3 cellular contexts compared by ENCODE assay signal in genomic region chr4:45569619-45570018, GRCh38.
TF ChIP-seq lines count a peak whose summit lies in the region.

No MANE protein-coding gene starts in this region.

TF ChIP-seq in HepG2, 621 proteins besides CTCF, POLR2A, EP300 and RAD21:
- TF ChIP-seq CEBPB (IDR thresholded peaks at IDR 0.05; ENCODE audit: borderline replicate concordance, low read depth, low read length) (peak; percentile 63), MAFG (CRISPR knock-in tag; IDR thresholded peaks at IDR 0.05) (no peak)

TF ChIP-seq in IMR-90, 13 proteins besides CTCF, POLR2A, EP300 and RAD21:
- peak; percentile 58 for TF ChIP-seq CEBPB (IDR thresholded peaks at IDR 0.05; ENCODE audit: low read depth, low read length)
- no peak for TF ChIP-seq RCOR1 (IDR thresholded peaks at IDR 0.05; ENCODE audit: insufficient replicate concordance, low read length)

TF ChIP-seq in K562, 482 proteins besides CTCF, POLR2A, EP300 and RAD21:
- TF ChIP-seq ZNF175 (CRISPR knock-in tag; IDR thresholded peaks at IDR 0.05; ENCODE audit: low read depth) (no peak), MCM2 (IDR thresholded peaks at IDR 0.05; ENCODE audit: low read depth) (no peak), PHF21A (IDR thresholded peaks at IDR 0.05; ENCODE audit: borderline replicate concordance, low read depth) (no peak), CEBPG (CRISPR knock-in tag; IDR thresholded peaks at IDR 0.05) (no peak), CEBPG (tag; conservative IDR thresholded peaks at IDR 0.05 in 1 of 2, IDR thresholded peaks at IDR 0.05 in 1 of 2) (peak in 1 of 2 experiments; percentile 65; a peak in 2 of 4 replicates), CEBPB (tag; IDR thresholded peaks at IDR 0.05) (peak; percentile 51), SOX6 (IDR thresholded peaks at IDR 0.05) (no peak)
